ENCODE assay signal across 8 cellular contexts in genomic region chr2:159712194-159712928, GRCh38. TPM values are rescaled to one million over a fixed set of nuclear protein-coding genes. Genes with fewer than 3 reads are reported as not detected.
DNase-seq lines count a peak whose midpoint lies in the region; ATAC-seq, FAIRE-seq and TF ChIP-seq lines count a peak whose summit lies in the region.

TSS of gene MARCHF7 (plus strand) at chr2:159712506. CDS start at chr2:159729023, 16,517 bp downstream.

- peak within 1 kb of the TSS; percentile 75 for H2AFZ ChIP-seq in keratinocyte (ENCODE audit: control insufficient read depth, low read length)

- DNase-seq in AG10803 (ENCODE audit: low read depth) (peak; percentile 96), NCI-H345 treated with DMSO at 0.1 percent for 48 hours (lab: John Stamatoyannopoulos, UW; ENCODE audit: unreplicated experiment) (peak; percentile 75), keratinocyte (ENCODE audit: low read depth, low spot score) (no peak)
- DNase-seq in activated CD4-positive, CD25-positive, alpha-beta regulatory T cell treated with anti-CD3 and anti-CD28 coated beads, Interleukin-2, amount 50 U/mL, for 16 hours (ENCODE audit: low read depth, low spot score), result peak; percentile 95
- peak; percentile 96 to 97 for DNase-seq in central memory CD8-positive, alpha-beta T cell (ENCODE audit: low spot score in 2 of 2)
- peak; percentile 95 to 96 for DNase-seq in stimulated activated CD4-positive, alpha-beta T cell treated with anti-CD3 and anti-CD28 coated beads, Interleukin-15, amount 100 ng/mL, for 1 hour (ENCODE audit: low read depth in 1 of 2, low spot score in 1 of 2)

- H3K79me2 ChIP-seq in keratinocyte (ENCODE audit: control insufficient read depth, insufficient read depth, low read length), result peaks cover 51% of the 10 kb centered on the region

- peak within 1 kb of the TSS; percentile 100 for H3K4me3 Mint-ChIP-seq in central memory CD8-positive, alpha-beta T cell

- TF ChIP-seq CTCF in AG10803 (conservative IDR thresholded peaks at IDR 0.05; ENCODE audit: low read length) (peak; percentile 49), keratinocyte (optimal IDR thresholded peaks at IDR 0.05 in 1 of 3, IDR thresholded peaks at IDR 0.05 in 1 of 3, conservative IDR thresholded peaks at IDR 0.05 in 1 of 3; ENCODE audit: extremely low read depth in 1 of 3, insufficient read depth in 2 of 3, low read length in 3 of 3) (peak; percentile 57 to 85 (median 77))

- peak within 1 kb of the TSS; percentile 100 for H3K27ac Mint-ChIP-seq in central memory CD8-positive, alpha-beta T cell (ENCODE audit: low read depth)

- peaks cover 30% of the 10 kb centered on the region for H4K20me1 ChIP-seq in keratinocyte (ENCODE audit: control insufficient read depth, extremely low read depth, insufficient read depth, low read length)

- H3K9me3 Mint-ChIP-seq in central memory CD8-positive, alpha-beta T cell, result no peaks in the 10 kb centered on the region

- H3K36me3 ChIP-seq in keratinocyte (ENCODE audit: control insufficient read depth in 2 of 2, extremely low read depth in 1 of 2, insufficient read depth in 2 of 2, low read length in 2 of 2), result peaks cover 2 to 8% of the 10 kb centered on the region in 2 experiments

- H3K9me3 ChIP-seq in keratinocyte (ENCODE audit: control insufficient read depth, low read depth, low read length), result no peaks in the 10 kb centered on the region

- H3K9me1 ChIP-seq in keratinocyte (ENCODE audit: control insufficient read depth, extremely low read depth, insufficient read depth, low read length), result peaks cover 3% of the 10 kb centered on the region

- peak within 1 kb of the TSS; percentile 95 for H3K4me3 ChIP-seq in AG10803 (ENCODE audit: low read length)
- H3K4me3 ChIP-seq in keratinocyte (ENCODE audit: control insufficient read depth in 2 of 3, extremely low read depth in 1 of 3, insufficient read depth in 2 of 3, low read depth in 1 of 3, low read length in 3 of 3), result peak within 1 kb of the TSS; percentile 73 to 100 (median 95)

- FAIRE-seq in keratinocyte (lab: Jason Lieb, UNC), result no peak

- no peaks in the 10 kb centered on the region for H3K27me3 ChIP-seq in keratinocyte (ENCODE audit: control insufficient read depth, extremely low read depth, insufficient read depth, low read length)

- peak within 1 kb of the TSS; percentile 93 for H3K4me2 ChIP-seq in keratinocyte (ENCODE audit: control insufficient read depth, extremely low read depth, insufficient read depth, low read depth, low read length)

- peaks cover 37% of the 10 kb centered on the region for H3K36me3 Mint-ChIP-seq in central memory CD8-positive, alpha-beta T cell (ENCODE audit: insufficient read depth)

- peaks cover 32% of the 10 kb centered on the region for H3K4me1 ChIP-seq in keratinocyte (ENCODE audit: control insufficient read depth, extremely low read depth, insufficient read depth, low read length)

- dilution Hi-C loops in keratinocyte (cut with MboI; ENCODE audit: extremely low pct_ligation_motif_present, low sequenced_read_pairs), result loop anchor here (25.0 kb wide), 1 partner anchor 100 kb away; the partner anchor contains the start of gene BAZ2B

- H3K27ac ChIP-seq in keratinocyte (ENCODE audit: control insufficient read depth, insufficient read depth, low read length), result peak within 1 kb of the TSS; percentile 97

- no peaks in the 10 kb centered on the region for H3K27me3 Mint-ChIP-seq in central memory CD8-positive, alpha-beta T cell

- H3K9ac ChIP-seq in keratinocyte (ENCODE audit: control insufficient read depth, extremely low read depth, insufficient read depth, low read length), result peak within 1 kb of the TSS; percentile 99

- peaks cover 53% of the 10 kb centered on the region for H3K4me1 Mint-ChIP-seq in central memory CD8-positive, alpha-beta T cell

- ATAC-seq in GM19025 (IDR thresholded peaks at IDR 0.05; ENCODE audit: low read depth, unreplicated experiment) (peak; percentile 93), HG03342 (IDR thresholded peaks at IDR 0.05; ENCODE audit: unreplicated experiment) (peak; percentile 89)
- ATAC-seq in central memory CD8-positive, alpha-beta T cell (replicated peaks; ENCODE audit: extremely low read depth, poor library complexity, severe bottlenecking), result peak; percentile 92

RNA-seq across cellular contexts. Expression of gene MARCHF7, which starts in this region (rescaled TPM):
- 52.0 to 89.4 TPM (median 52.9 TPM) in 3 replicates for polyA plus RNA-seq in keratinocyte
- polyA plus RNA-seq in keratinocyte (2011; ENCODE audit: low read depth), result 100.0 TPM
- 27.6 and 68.4 TPM in 2 replicates for polyA plus RNA-seq in keratinocyte (2011; cell fraction: cytosol; rRNA removed)
- polyA plus RNA-seq in keratinocyte (2011; cell fraction: nucleus; rRNA removed), result 90.1 and 127 TPM in 2 replicates
- 69.9 and 70.9 TPM in 2 replicates for polyA plus RNA-seq in keratinocyte (2012; ENCODE audit: low replicate concordance)
- 16.1 to 70.5 TPM (median 33.6 TPM) in 3 replicates for polyA minus RNA-seq in keratinocyte
- 44.9 TPM for polyA minus RNA-seq in keratinocyte (2011; cell fraction: cytosol; rRNA and poly(A)+ RNA removed)
- 58.0 and 123 TPM in 2 replicates for polyA minus RNA-seq in keratinocyte (2011; cell fraction: nucleus; rRNA and poly(A)+ RNA removed)
